Comparison of ENCODE assay signal across 10 cellular contexts in genomic region chr3:152300029-152300764, GRCh38. TPM values are rescaled to one million over a fixed set of nuclear protein-coding genes. Genes with fewer than 3 reads are reported as not detected.
A peak's percentile ranks its signal among the peaks of the same experiment; 100 is the strongest.
DNase-seq lines count a peak whose midpoint lies in the region; ATAC-seq and TF ChIP-seq lines count a peak whose summit lies in the region.
"Had no signal": no experiment of that assay in that cellular context is flagged by ENCODE, and none has a peak within 500 bp of the region (broad histone marks: within the 10 kb centered on the region; RNA-seq: fewer than 3 reads in every experiment).

No MANE protein-coding gene starts in this region.

- TF ChIP-seq CTCF in activated B cell treated with CpG ODN at 0.5 μM for 24 hours (IDR thresholded peaks at IDR 0.05) (no peak), hepatocyte (IDR thresholded peaks at IDR 0.05; ENCODE audit: poor library complexity) (no peak), thoracic aorta (IDR thresholded peaks at IDR 0.05) (no peak), endothelial cell (IDR thresholded peaks at IDR 0.05; ENCODE audit: unreplicated experiment) (no peak)

- peaks cover 85% of the 10 kb centered on the region for H3K4me1 Mint-ChIP-seq in activated T-cell treated with anti-CD3 and anti-CD28 coated beads, Interleukin-2, amount 50 U/mL, for 24 hours (ENCODE audit: low read depth)
- H3K4me1 Mint-ChIP-seq in activated B cell treated with CpG ODN at 0.5 μM for 24 hours (peaks cover 89% of the 10 kb centered on the region), endothelial cell (ENCODE audit: unreplicated experiment) (peaks cover 12% of the 10 kb centered on the region)

- no peaks in the 10 kb centered on the region for H3K36me3 ChIP-seq in hepatocyte (replicated peaks; ENCODE audit: insufficient read depth, low read depth)
- no peaks in the 10 kb centered on the region for H3K36me3 ChIP-seq in thoracic aorta

- H3K4me3 ChIP-seq in hepatocyte (no peak overlapping the region), thoracic aorta (peak overlapping the region; percentile 67)

- no peak for ATAC-seq in activated B cell treated with CpG ODN at 0.5 μM for 24 hours (ENCODE audit: low read depth)
- ATAC-seq in thoracic aorta (ENCODE audit: insufficient number of reproducible peaks, low FRiP score, low read depth) = no peak
- ATAC-seq in HG03039 (IDR thresholded peaks at IDR 0.05; ENCODE audit: unreplicated experiment) = no peak

- H3K4me2 ChIP-seq in hepatocyte = peak overlapping the region; percentile 69

- CTCF ChIA-PET in activated B cell treated with CpG ODN at 0.5 μM for 24 hours (lab: Charles Lee) = interaction anchor here (1.3 kb wide), 1 partner anchor 117 kb away, joined by 5 read pairs; no protein-coding TSS in a partner anchor

- H3K27me3 Mint-ChIP-seq in activated T-cell treated with anti-CD3 and anti-CD28 coated beads, Interleukin-2, amount 50 U/mL, for 24 hours = no peaks in the 10 kb centered on the region
- H3K27me3 Mint-ChIP-seq in activated B cell treated with CpG ODN at 0.5 μM for 24 hours = no peaks in the 10 kb centered on the region
- peaks cover 1% of the 10 kb centered on the region for H3K27me3 Mint-ChIP-seq in endothelial cell (ENCODE audit: unreplicated experiment)

- H3K4me3 Mint-ChIP-seq in activated T-cell treated with anti-CD3 and anti-CD28 coated beads, Interleukin-2, amount 50 U/mL, for 24 hours = peak overlapping the region; percentile 74
- H3K4me3 Mint-ChIP-seq in activated B cell treated with CpG ODN at 0.5 μM for 24 hours (peak overlapping the region; percentile 17), endothelial cell (ENCODE audit: unreplicated experiment) (no peak overlapping the region)

- DNase-seq in activated T-cell treated with anti-CD3 and anti-CD28 coated beads, Interleukin-2, amount 50 U/mL, for 24 hours = no peak
- DNase-seq in activated T-cell treated with anti-CD3 and anti-CD28 coated beads, Interleukin-2, amount 50 U/mL, for 1 hour = no peak
- DNase-seq in activated B cell treated with CpG ODN at 0.5 μM for 24 hours = no peak
- DNase-seq in hepatocyte (ENCODE audit: low spot score) = no peak
- no peak for DNase-seq in thoracic aorta (ENCODE audit: low spot score)
- no peak for DNase-seq in kidney glomerular epithelial cell (lab: John Stamatoyannopoulos, UW)
- no peak for DNase-seq in endothelial cell (ENCODE audit: low spot score)
- DNase-seq: foreskin keratinocyte, NCI-H526 had no signal

- peak overlapping the region; percentile 22 for H3K27ac ChIP-seq in hepatocyte
- H3K27ac ChIP-seq in thoracic aorta = peak overlapping the region; percentile 62 to 83
- H3K27ac ChIP-seq: foreskin keratinocyte had no signal

- H3K4me1 ChIP-seq in hepatocyte (ENCODE audit: insufficient read depth) (peaks cover 21% of the 10 kb centered on the region), thoracic aorta (ENCODE audit: control insufficient read depth in 1 of 2, low read depth in 2 of 2) (peaks cover 73 to 90% of the 10 kb centered on the region in 2 donors)

- H4K20me1 ChIP-seq in hepatocyte (ENCODE audit: insufficient read depth, poor library complexity, severe bottlenecking) = peaks cover 12% of the 10 kb centered on the region

- 87% methylated on average over 8 of the region's 8 CpGs for WGBS in hepatocyte (ENCODE audit: low lambda C conversion rate, missing lambda C conversion rate)

- no peak overlapping the region for H2AFZ ChIP-seq in hepatocyte

- intact Hi-C loops in activated B cell treated with CpG ODN at 0.5 μM for 24 hours (cut with micrococcal nuclease) = no loop called here

- POLR2A ChIA-PET in activated B cell treated with CpG ODN at 0.5 μM for 24 hours (lab: Charles Lee) = interaction anchor here (0.5 to 1.4 kb wide), 4 partner anchors 31 to 102 kb away, joined by 3 to 9 read pairs (median 6); partner anchors contain the start of gene MBNL1

- H3K27me3 ChIP-seq in hepatocyte = no peaks in the 10 kb centered on the region
- H3K27me3 ChIP-seq in thoracic aorta (replicated peaks; ENCODE audit: insufficient read depth) = no peaks in the 10 kb centered on the region
- H3K27me3 ChIP-seq: foreskin keratinocyte had no signal

- peaks cover 91% of the 10 kb centered on the region for H3K79me2 ChIP-seq in hepatocyte

- H3K36me3 Mint-ChIP-seq in activated T-cell treated with anti-CD3 and anti-CD28 coated beads, Interleukin-2, amount 50 U/mL, for 24 hours (ENCODE audit: low read depth) = peaks cover 66% of the 10 kb centered on the region
- H3K36me3 Mint-ChIP-seq in activated B cell treated with CpG ODN at 0.5 μM for 24 hours (ENCODE audit: low read depth) (peaks cover 62% of the 10 kb centered on the region), endothelial cell (ENCODE audit: low read depth, unreplicated experiment) (peaks cover 11% of the 10 kb centered on the region)

- H3K27ac Mint-ChIP-seq in activated T-cell treated with anti-CD3 and anti-CD28 coated beads, Interleukin-2, amount 50 U/mL, for 24 hours = peak overlapping the region; percentile 96
- peak overlapping the region; percentile 61 for H3K27ac Mint-ChIP-seq in activated B cell treated with CpG ODN at 0.5 μM for 24 hours
- H3K27ac Mint-ChIP-seq in endothelial cell (ENCODE audit: unreplicated experiment) = no peak overlapping the region

- H3K9me2 ChIP-seq in hepatocyte (replicated peaks; ENCODE audit: insufficient read depth) = no peaks in the 10 kb centered on the region

- H3K9me3 Mint-ChIP-seq in activated T-cell treated with anti-CD3 and anti-CD28 coated beads, Interleukin-2, amount 50 U/mL, for 24 hours = no peaks in the 10 kb centered on the region
- H3K9me3 Mint-ChIP-seq in activated B cell treated with CpG ODN at 0.5 μM for 24 hours = no peaks in the 10 kb centered on the region
- H3K9me3 Mint-ChIP-seq in endothelial cell (ENCODE audit: unreplicated experiment) = no peaks in the 10 kb centered on the region

- no peaks in the 10 kb centered on the region for H3K9me3 ChIP-seq in hepatocyte (ENCODE audit: low read depth)
- H3K9me3 ChIP-seq in thoracic aorta = no peaks in the 10 kb centered on the region

RNA-seq across cellular contexts. Expression of gene MBNL1, which starts 31.5 kb away (rescaled TPM):
- total RNA-seq in activated B cell treated with CpG ODN at 0.5 μM for 24 hours = 489 and 561 TPM in 2 replicates
- total RNA-seq in hepatocyte = 98.5 and 104 TPM in 2 replicates
- 20.5 and 27.9 TPM in 2 replicates for polyA plus RNA-seq in hepatocyte
- total RNA-seq in thoracic aorta = 1,000 to 10,000 TPM in 1 of 2 donors, 100 to 1,000 TPM in 1; 783 to 1,062 TPM
- 54.1 TPM for total RNA-seq in endothelial cell (ENCODE audit: unreplicated experiment)
